In genomic region chr7:100434297-100435144, GRCh38 we compare ENCODE assay signal across 9 cellular contexts. TPM values are rescaled to one million over a fixed set of nuclear protein-coding genes. Genes with fewer than 3 reads are reported as not detected.
A peak's percentile ranks its signal among the peaks of the same experiment; 100 is the strongest.
DNase-seq lines count a peak whose midpoint lies in the region; ATAC-seq and TF ChIP-seq lines count a peak whose summit lies in the region.
"Had no signal": no experiment of that assay in that cellular context is flagged by ENCODE, and none has a peak within 500 bp of the region (broad histone marks: within the 10 kb centered on the region; RNA-seq: fewer than 3 reads in every experiment).

No MANE protein-coding gene starts in this region.

- CTCF ChIA-PET in HCT116 (lab: Charles Lee) = no interaction called here

- DNase-seq in HCT116 (ENCODE audit: low read depth, low spot score) = no peak
- no peak for DNase-seq in fibroblast of the aortic adventitia (ENCODE audit: low read depth)
- DNase-seq in stimulated activated CD4-positive, alpha-beta T cell treated with anti-CD3 and anti-CD28 coated beads, Interleukin-2, amount 100 ng/mL, for 48 hours = no peak
- DNase-seq in amniotic stem cell (lab: John Stamatoyannopoulos, UW) = no peak
- DNase-seq in stimulated activated CD4-positive, alpha-beta T cell treated with anti-CD3 and anti-CD28 coated beads, Interleukin-4, amount 100 ng/mL, for 24 hours = no peak

- H3K36me3 ChIP-seq in HCT116 (ENCODE audit: control insufficient read depth in 1 of 2, insufficient read depth in 2 of 2, low read length in 2 of 2) (peaks cover 5 to 39% of the 10 kb centered on the region in 2 experiments; a peak in 2 of 4 replicates), SU-DHL-6 (ENCODE audit: low read length) (no peaks in the 10 kb centered on the region), skeletal muscle satellite cell (ENCODE audit: insufficient read depth, low read length) (peaks cover 45% of the 10 kb centered on the region)
- H3K36me3 ChIP-seq: ovary had no signal

- BruUV-seq in HCT116 (replicated peaks; lab: Mats Ljungman, UMichigan) = TSS peak; percentile 66

- ATAC-seq in HCT116 (no peak), GM19397 (IDR thresholded peaks at IDR 0.05; ENCODE audit: unreplicated experiment) (no peak)

- H3K9me3 ChIP-seq in HCT116 (ENCODE audit: control insufficient read depth in 1 of 2, insufficient read depth in 1 of 2, low read depth in 1 of 2, low read length in 2 of 2) (no peaks in the 10 kb centered on the region), SU-DHL-6 (ENCODE audit: insufficient read depth, low read length) (no peaks in the 10 kb centered on the region), skeletal muscle satellite cell (replicated peaks; ENCODE audit: low read length) (no peaks in the 10 kb centered on the region)
- H3K9me3 ChIP-seq: ovary had no signal

- peak overlapping the region; percentile 93 for H3K4me2 ChIP-seq in HCT116 (ENCODE audit: low read length)
- H3K4me2 ChIP-seq in SU-DHL-6 (ENCODE audit: low read depth, low read length, poor library complexity, severe bottlenecking) = peak overlapping the region; percentile 90
- H3K4me2 ChIP-seq in skeletal muscle satellite cell (ENCODE audit: low read length) = peak overlapping the region; percentile 98

- H3K79me2 ChIP-seq in HCT116 (ENCODE audit: insufficient read depth, low read length) (peaks cover 62% of the 10 kb centered on the region), SU-DHL-6 (ENCODE audit: insufficient read depth, low read length) (peaks cover 41% of the 10 kb centered on the region)

- peak overlapping the region; percentile 85 to 97 for H3K4me3 ChIP-seq in HCT116 (replicated peaks in 1 of 2; ENCODE audit: low read depth in 1 of 2, low read length in 2 of 2)
- peak overlapping the region; percentile 95 for H3K4me3 ChIP-seq in SU-DHL-6 (ENCODE audit: insufficient read depth, low read length, poor library complexity, severe bottlenecking)
- peak overlapping the region; percentile 89 for H3K4me3 ChIP-seq in fibroblast of the aortic adventitia (ENCODE audit: low read depth, low read length)
- H3K4me3 ChIP-seq in skeletal muscle satellite cell (ENCODE audit: low read length) = peak overlapping the region; percentile 88

- TF ChIP-seq CTCF in HCT116 (IDR thresholded peaks at IDR 0.05 in 2 of 3, conservative IDR thresholded peaks at IDR 0.05 in 1 of 3; ENCODE audit: borderline replicate concordance in 1 of 3, insufficient read depth in 1 of 3, low read depth in 2 of 3, low read length in 2 of 3) (no peak), SU-DHL-6 (IDR thresholded peaks at IDR 0.05; ENCODE audit: insufficient read depth, low read length, poor library complexity, severe bottlenecking) (no peak), fibroblast of the aortic adventitia (IDR thresholded peaks at IDR 0.05; ENCODE audit: insufficient read depth, low read length) (no peak)

- TF ChIP-seq RAD21 in HCT116 (IDR thresholded peaks at IDR 0.05; ENCODE audit: low read depth) = no peak

- H4K20me1 ChIP-seq in HCT116 (ENCODE audit: insufficient read depth) = no peaks in the 10 kb centered on the region
- no peaks in the 10 kb centered on the region for H4K20me1 ChIP-seq in SU-DHL-6 (ENCODE audit: low read depth, low read length)

- POLR2A ChIA-PET in HCT116 (lab: Charles Lee) = no interaction called here

- peaks cover 72% of the 10 kb centered on the region for H3F3A ChIP-seq in SU-DHL-6 (ENCODE audit: insufficient read depth)

- H3K9ac ChIP-seq in HCT116 (ENCODE audit: low read length) (peak overlapping the region; percentile 93), SU-DHL-6 (ENCODE audit: low read length) (peak overlapping the region; percentile 96), skeletal muscle satellite cell (ENCODE audit: low read depth, low read length) (peak overlapping the region; percentile 91)

- H3K4me1 ChIP-seq in HCT116 (ENCODE audit: control insufficient read depth in 1 of 2, insufficient read depth in 2 of 2, low read length in 2 of 2) = peaks cover 2 to 57% of the 10 kb centered on the region in 2 experiments
- H3K4me1 ChIP-seq in skeletal muscle satellite cell (ENCODE audit: control insufficient read depth, insufficient read depth, low read length) = peaks cover 45% of the 10 kb centered on the region

- H3K27ac ChIP-seq in HCT116 (ENCODE audit: low read depth, low read length) (peak overlapping the region; percentile 99), SU-DHL-6 (ENCODE audit: low read depth, low read length) (peak overlapping the region; percentile 89)

- H3K9me2 ChIP-seq in HCT116 (ENCODE audit: insufficient read depth) (no peaks in the 10 kb centered on the region), SU-DHL-6 (replicated peaks; ENCODE audit: insufficient read depth, low read length) (no peaks in the 10 kb centered on the region)

- no peak for TF ChIP-seq POLR2A in HCT116 (IDR thresholded peaks at IDR 0.05; ENCODE audit: borderline replicate concordance, extremely low read depth, insufficient read depth, insufficient read length)

- RAD21 ChIA-PET in HCT116 (lab: Charles Lee; ENCODE audit: low non-redundant PET in 1 of 2, low total read pairs in 2 of 2, uncharacterized antibody in 2 of 2, unreplicated experiment in 2 of 2) = interaction anchor here in 1 of 2 experiments (0.6 kb wide), 1 partner anchor 399 kb away, joined by 3 read pairs; no protein-coding TSS in a partner anchor

- H2AFZ ChIP-seq in HCT116 (ENCODE audit: low read depth, low read length, poor library complexity, severe bottlenecking) (no peak overlapping the region), SU-DHL-6 (ENCODE audit: low read depth, low read length, severe bottlenecking) (no peak overlapping the region)

- H3K27me3 ChIP-seq in HCT116 (ENCODE audit: insufficient read depth, low read length) = no peaks in the 10 kb centered on the region
- H3K27me3 ChIP-seq in SU-DHL-6 (ENCODE audit: low read length) = no peaks in the 10 kb centered on the region
- no peaks in the 10 kb centered on the region for H3K27me3 ChIP-seq in skeletal muscle satellite cell (ENCODE audit: control insufficient read depth, insufficient read depth, low read length)
- H3K27me3 ChIP-seq: ovary had no signal

- intact Hi-C loops in HCT116 (cut with micrococcal nuclease) = no loop called here

TF ChIP-seq in HCT116, 20 proteins besides CTCF, POLR2A, EP300 and RAD21:
- TF ChIP-seq ZFX (IDR thresholded peaks at IDR 0.05) (no peak), CEBPB (IDR thresholded peaks at IDR 0.05; ENCODE audit: low read depth) (no peak), EGR1 (IDR thresholded peaks at IDR 0.05; ENCODE audit: low read depth) (no peak), ELF1 (IDR thresholded peaks at IDR 0.05; ENCODE audit: borderline replicate concordance, low read depth) (no peak), JUND (IDR thresholded peaks at IDR 0.05) (no peak), SP1 (IDR thresholded peaks at IDR 0.05; ENCODE audit: low read depth) (no peak), ZBTB33 (IDR thresholded peaks at IDR 0.05; ENCODE audit: extremely low read depth, insufficient replicate concordance, low read length) (no peak), SRF (IDR thresholded peaks at IDR 0.05; ENCODE audit: low read depth) (no peak), EZH2 (IDR thresholded peaks at IDR 0.05) (no peak), FOSL1 (IDR thresholded peaks at IDR 0.05; ENCODE audit: low read depth) (no peak)

RNA-seq across cellular contexts. Expression of gene PPP1R35, which starts 1.8 kb away (rescaled TPM):
- total RNA-seq in HCT116 (2021; ENCODE audit: unreplicated experiment) (68.7 TPM), fibroblast of the aortic adventitia (ENCODE audit: low replicate concordance) (8.8 and 9.2 TPM in 2 replicates)
- polyA plus RNA-seq in HCT116 (2012) = 59.9 and 65.2 TPM in 2 replicates
- 11.8 and 12.7 TPM in 2 replicates for total RNA-seq in skeletal muscle satellite cell (2012; rRNA removed)

RNA-seq across cellular contexts. Expression of gene MEPCE, which starts 4.9 kb away (rescaled TPM):
- total RNA-seq in HCT116 (2021; ENCODE audit: unreplicated experiment) (44.4 TPM), fibroblast of the aortic adventitia (ENCODE audit: low replicate concordance) (48.0 and 49.6 TPM in 2 replicates)
- polyA plus RNA-seq in HCT116 (2012) = 47.4 and 51.6 TPM in 2 replicates
- 26.6 and 40.6 TPM in 2 replicates for total RNA-seq in skeletal muscle satellite cell (2012; rRNA removed)

RNA-seq across cellular contexts. Expression of gene ZCWPW1, which starts 6.0 kb away (rescaled TPM):
- total RNA-seq in HCT116 (2021; ENCODE audit: unreplicated experiment) = 1.5 TPM
- 1.5 and 1.8 TPM in 2 replicates for polyA plus RNA-seq in HCT116 (2012)
- total RNA-seq in fibroblast of the aortic adventitia (ENCODE audit: low replicate concordance) = 2.4 and 3.0 TPM in 2 replicates
- total RNA-seq in skeletal muscle satellite cell (2012; rRNA removed) = 0.66 and 1.0 TPM in 2 replicates

RNA-seq across cellular contexts. Expression of gene SPACDR, which starts 29.5 kb away (rescaled TPM):
- total RNA-seq in HCT116 (2021; ENCODE audit: unreplicated experiment) (1.7 TPM), fibroblast of the aortic adventitia (ENCODE audit: low replicate concordance) (0.27 TPM in 1 of 2 replicates, not detected in the other)
- 1.1 TPM in 2 replicates for polyA plus RNA-seq in HCT116 (2012)
- total RNA-seq in skeletal muscle satellite cell (2012; rRNA removed) = 0.51 and 1.1 TPM in 2 replicates

RNA-seq across cellular contexts. Expression of gene TSC22D4, which starts 44.5 kb away (rescaled TPM):
- 36.9 TPM for total RNA-seq in HCT116 (2021; ENCODE audit: unreplicated experiment)
- polyA plus RNA-seq in HCT116 (2012) = 24.9 and 27.4 TPM in 2 replicates
- 25.6 and 31.6 TPM in 2 replicates for total RNA-seq in fibroblast of the aortic adventitia (ENCODE audit: low replicate concordance)
- total RNA-seq in skeletal muscle satellite cell (2012; rRNA removed) = 34.5 and 41.9 TPM in 2 replicates
